In the genomic region with DNA sequence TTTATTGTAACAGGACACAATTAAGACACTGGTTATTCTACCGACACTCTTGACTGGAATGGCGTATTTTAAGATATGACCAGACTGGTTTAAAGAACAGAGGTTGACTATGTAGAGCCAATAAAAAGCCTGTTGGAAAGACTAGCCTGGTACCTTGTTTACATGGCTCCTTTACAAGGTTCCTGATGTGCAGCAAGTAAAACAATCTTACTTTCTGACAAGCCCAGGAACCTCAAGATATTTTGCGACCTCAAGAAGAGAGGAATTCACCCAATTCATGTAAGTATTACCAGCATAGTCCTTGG, we compare ENCODE assay signal across 16 cellular contexts. TPM values are rescaled to one million over a fixed set of nuclear protein-coding genes. Genes with fewer than 3 reads are reported as not detected.
DNase-seq lines count a peak whose midpoint lies in the region; ATAC-seq, FAIRE-seq and TF ChIP-seq lines count a peak whose summit lies in the region.
"Had no signal": no experiment of that assay in that cellular context is flagged by ENCODE, and none has a peak within 500 bp of the region (broad histone marks: within the 10 kb centered on the region; RNA-seq: fewer than 3 reads in every experiment).

No MANE protein-coding gene starts in this region.

- FAIRE-seq in HepG2 (lab: Jason Lieb, UNC), result no peak
- FAIRE-seq: G401.6, GM12891 had no signal

- TF ChIP-seq POLR2A in HepG2 (IDR thresholded peaks at IDR 0.05; ENCODE audit: insufficient read depth in 1 of 2, low read depth in 2 of 2, low read length in 2 of 2), result no peak
- TF ChIP-seq POLR2A in right lobe of liver (IDR thresholded peaks at IDR 0.05), result no peak

- H3K4me2 ChIP-seq in HepG2 (ENCODE audit: low read depth, low read length) (no peak overlapping the region), osteoblast (ENCODE audit: insufficient read depth, low read length) (no peak overlapping the region)

- H3K36me3 ChIP-seq in HepG2 (replicated peaks in 1 of 2; ENCODE audit: control insufficient read depth in 1 of 2, insufficient read depth in 2 of 2, low read length in 2 of 2) (peaks cover 5 to 9% of the 10 kb centered on the region in 2 experiments; a peak in 3 of 5 replicates), right lobe of liver (no peaks in the 10 kb centered on the region), osteoblast (ENCODE audit: insufficient read depth, low read length) (peaks cover 3% of the 10 kb centered on the region)

- CTCF ChIA-PET in HepG2 (lab: Yijun Ruan, JAX; ENCODE audit: low intra/inter-chr PET ratio, low total read pairs), result no interaction called here

- TF ChIP-seq EP300 in HepG2 (IDR thresholded peaks at IDR 0.05; ENCODE audit: low read depth in 2 of 2, low read length in 2 of 2), result no peak
- TF ChIP-seq EP300 in HepG2 (CRISPR knock-in tag; IDR thresholded peaks at IDR 0.05; ENCODE audit: borderline replicate concordance), result no peak

- H2AFZ ChIP-seq in HepG2 (ENCODE audit: low read length) (no peak overlapping the region), osteoblast (ENCODE audit: low read length) (no peak overlapping the region)

- no TSS peak for BruUV-seq in HepG2 (replicated peaks; lab: Mats Ljungman, UMichigan)

- H4K20me1 ChIP-seq in HepG2 (ENCODE audit: insufficient read depth, low read length), result peaks cover 42% of the 10 kb centered on the region
- peaks cover 42% of the 10 kb centered on the region for H4K20me1 ChIP-seq in osteoblast (ENCODE audit: insufficient read depth, low read length)

- in situ Hi-C loops in HepG2 (cut with HindIII; ENCODE audit: extremely low pct_ligation_motif_present, low pct_unique_long_range_greater_than_20kb), result no loop called here
- in situ Hi-C loops in KBM-7 (cut with MboI; ENCODE audit: low pct_unique_long_range_greater_than_20kb, low sequenced_read_pairs), result no loop called here

- intact Hi-C loops in HepG2 (cut with micrococcal nuclease; ENCODE audit: unreplicated experiment), result no loop called here
- intact Hi-C loops in right lobe of liver (cut with DNase I), result no loop called here

- 97% methylated on average over 3 of the region's 3 CpGs for WGBS in HepG2 (ENCODE audit: low lambda C conversion rate)
- 92% methylated on average over 3 of the region's 3 CpGs for WGBS in right lobe of liver (ENCODE audit: insufficient coverage, low coverage, low lambda C conversion rate, missing lambda C conversion rate)

- H3K27me3 ChIP-seq in HepG2 (ENCODE audit: control insufficient read depth in 1 of 2, insufficient read depth in 2 of 2, low read length in 2 of 2) (no peaks in the 10 kb centered on the region), right lobe of liver (no peaks in the 10 kb centered on the region), osteoblast (ENCODE audit: insufficient read depth, low read length) (no peaks in the 10 kb centered on the region)

- H3K9me3 ChIP-seq in HepG2 (ENCODE audit: low read length) (no peaks in the 10 kb centered on the region), right lobe of liver (no peaks in the 10 kb centered on the region), osteoblast (ENCODE audit: low read depth, low read length) (no peaks in the 10 kb centered on the region)

- no peak overlapping the region for H3K27ac ChIP-seq in HepG2 (ENCODE audit: extremely low read length, insufficient read depth, low read length)
- H3K27ac ChIP-seq in right lobe of liver, result no peak overlapping the region
- peak overlapping the region; percentile 44 for H3K27ac ChIP-seq in VCaP
- H3K27ac ChIP-seq in osteoblast (ENCODE audit: low read depth, low read length), result no peak overlapping the region
- H3K27ac ChIP-seq: HL-60 had no signal

- H3K9ac ChIP-seq in HepG2 (ENCODE audit: insufficient read depth, low read depth, low read length), result no peak overlapping the region

- H3K79me2 ChIP-seq in HepG2 (ENCODE audit: insufficient read depth, low read length), result peaks cover 90% of the 10 kb centered on the region
- peaks cover 91% of the 10 kb centered on the region for H3K79me2 ChIP-seq in osteoblast (ENCODE audit: insufficient read depth, low read length)

- H3K4me3 ChIP-seq in HepG2 (replicated peaks in 1 of 3; ENCODE audit: insufficient read depth in 1 of 3, low read depth in 2 of 3, low read length in 3 of 3), result no peak overlapping the region
- H3K4me3 ChIP-seq in right lobe of liver, result no peak overlapping the region
- no peak overlapping the region for H3K4me3 ChIP-seq in osteoblast (ENCODE audit: insufficient read depth, low read length)

- DNase-seq in HepG2 (ENCODE audit: low spot score) (no peak), right lobe of liver (no peak), osteoblast (ENCODE audit: insufficient read length, low spot score, missing footprints) (peak; percentile 11), amygdala (lab: John Stamatoyannopoulos, UW) (no peak), KBM-7 (no peak), NCI-H345 treated with DMSO at 0.1 percent for 48 hours (lab: John Stamatoyannopoulos, UW; ENCODE audit: unreplicated experiment) (no peak)
- DNase-seq: C1 segment of cervical spinal cord; CD4-positive, alpha-beta memory T cell; DMS79; GOT3; H9; HFFc6 had no signal

- POLR2A ChIA-PET in HepG2 (lab: Yijun Ruan, JAX), result no interaction called here

- no peak for ATAC-seq in HepG2
- no peak for ATAC-seq in right lobe of liver

- TF ChIP-seq CTCF in HepG2 (CRISPR knock-in tag; IDR thresholded peaks at IDR 0.05), result no peak
- no peak for TF ChIP-seq CTCF in right lobe of liver (IDR thresholded peaks at IDR 0.05)
- TF ChIP-seq CTCF in VCaP (conservative IDR thresholded peaks at IDR 0.05), result no peak
- no peak for TF ChIP-seq CTCF in osteoblast (IDR thresholded peaks at IDR 0.05; ENCODE audit: extremely low read depth, low read depth, low read length)

- peaks cover 11% of the 10 kb centered on the region for H3K4me1 ChIP-seq in HepG2 (ENCODE audit: insufficient read depth, low read length)
- peaks cover 0 to 5% (median 0%) of the 10 kb centered on the region in 4 donors for H3K4me1 ChIP-seq in right lobe of liver
- H3K4me1 ChIP-seq in osteoblast (ENCODE audit: insufficient read depth, low read length), result peaks cover 21% of the 10 kb centered on the region

- no peak for TF ChIP-seq RAD21 in HepG2 (CRISPR knock-in tag; IDR thresholded peaks at IDR 0.05)

TF ChIP-seq in HepG2, 621 proteins besides CTCF, POLR2A, EP300 and RAD21:
- peak; percentile 32 for TF ChIP-seq RBM22 (optimal IDR thresholded peaks at IDR 0.05; ENCODE audit: low read length)
- no peak for TF ChIP-seq PAWR (CRISPR knock-in tag; IDR thresholded peaks at IDR 0.05; ENCODE audit: borderline replicate concordance)

RNA-seq across cellular contexts. Expression of a gene that starts 14.1 kb away (rescaled TPM):
- total RNA-seq in HepG2 (2016; rRNA removed; fragmentation: Illumina TruSeq; extraction: Trizol), result 19.5 and 23.6 TPM in 2 replicates
- 14.7 and 23.0 TPM in 2 replicates for total RNA-seq in HepG2 (2016; cell fraction: cytosol; rRNA removed; fragmentation: Illumina TruSeq; extraction: Trizol; ENCODE audit: low read depth)
- total RNA-seq in HepG2 (2016; cell fraction: insoluble cytoplasmic fraction; rRNA removed; fragmentation: Illumina TruSeq; extraction: Trizol), result 19.2 and 20.0 TPM in 2 replicates
- 15.0 and 15.8 TPM in 2 replicates for total RNA-seq in HepG2 (2016; cell fraction: membrane; rRNA removed; fragmentation: Illumina TruSeq; extraction: Trizol)
- 26.7 and 30.9 TPM in 2 replicates for total RNA-seq in HepG2 (2016; cell fraction: nucleus; rRNA removed; fragmentation: Illumina TruSeq; extraction: Trizol)
- 29.4 and 30.2 TPM in 2 replicates for polyA plus RNA-seq in HepG2 (2011; rRNA removed)
- polyA plus RNA-seq in HepG2 (2011; cell fraction: cytosol; rRNA removed), result 17.2 and 19.1 TPM in 2 replicates
- 47.0 and 50.9 TPM in 2 replicates for polyA plus RNA-seq in HepG2 (2011; cell fraction: nucleus; rRNA removed)
- 21.6 and 23.2 TPM in 2 replicates for polyA plus RNA-seq in HepG2 (2012)
- polyA plus RNA-seq in HepG2 (2016; cell fraction: cytosol; fragmentation: Illumina TruSeq; extraction: Trizol; ENCODE audit: low read depth), result 0.96 and 1.0 TPM in 2 replicates
- 20.6 and 24.1 TPM in 2 replicates for polyA plus RNA-seq in HepG2 (2016; cell fraction: insoluble cytoplasmic fraction; fragmentation: Illumina TruSeq; extraction: Trizol; ENCODE audit: low read depth)
- polyA plus RNA-seq in HepG2 (2016; cell fraction: membrane; fragmentation: Illumina TruSeq; extraction: Trizol; ENCODE audit: low read depth), result 4.4 and 4.9 TPM in 2 replicates
- 31.6 and 31.8 TPM in 2 replicates for polyA plus RNA-seq in HepG2 (2016; cell fraction: nucleus; fragmentation: Illumina TruSeq; extraction: Trizol; ENCODE audit: insufficient read depth, low read depth)
- polyA minus RNA-seq in HepG2 (2011; rRNA and poly(A)+ RNA removed; ENCODE audit: low replicate concordance), result 61.5 and 94.1 TPM in 2 replicates
- polyA minus RNA-seq in HepG2 (2011; cell fraction: cytosol; rRNA and poly(A)+ RNA removed), result 27.4 and 36.0 TPM in 2 replicates
- polyA minus RNA-seq in HepG2 (2011; cell fraction: nucleus; rRNA and poly(A)+ RNA removed), result 92.4 and 94.1 TPM in 2 replicates
- 10 to 100 TPM; 22.4 to 35.9 (median 31.7) TPM for total RNA-seq in right lobe of liver
- total RNA-seq in osteoblast, result 44.5 and 46.0 TPM in 2 replicates
